ENCODE assay signal across 26 cellular contexts in the genomic region with DNA sequence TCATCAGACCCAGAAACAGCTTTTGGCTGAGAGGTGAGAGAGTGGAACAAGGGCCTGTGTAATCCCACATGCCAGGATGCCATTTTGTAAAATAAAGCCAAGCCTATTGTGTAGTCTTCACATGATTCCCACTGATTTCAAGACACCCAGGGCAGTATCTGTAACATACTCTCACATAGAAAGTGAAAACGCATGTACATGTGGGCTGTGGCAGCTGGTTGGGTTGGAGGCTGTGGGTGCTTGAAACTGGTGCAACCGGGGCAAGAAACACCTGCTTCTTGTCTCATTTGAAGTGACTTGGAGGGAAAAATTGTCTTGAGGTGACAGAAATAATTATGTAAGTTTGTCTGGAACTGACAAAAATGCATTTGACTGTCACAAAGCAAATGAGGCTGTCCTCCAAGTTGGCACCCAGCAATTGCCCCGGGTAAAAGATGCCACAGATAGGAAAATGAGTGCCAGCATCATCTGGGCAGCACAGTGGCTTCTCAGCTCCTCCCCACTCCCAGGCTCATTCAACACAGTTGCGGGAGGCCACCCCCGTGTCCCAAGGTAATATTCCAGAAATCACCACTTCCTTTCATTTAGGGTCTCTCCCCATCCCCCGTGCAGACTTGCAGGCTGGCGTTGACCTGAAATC.
DNase-seq lines count a peak whose midpoint lies in the region; ATAC-seq and TF ChIP-seq lines count a peak whose summit lies in the region.
"Had no signal": no experiment of that assay in that cellular context is flagged by ENCODE, and none has a peak within 500 bp of the region (broad histone marks: within the 10 kb centered on the region; RNA-seq: fewer than 3 reads in every experiment).

No MANE protein-coding gene starts in this region.

- H3K27me3 ChIP-seq in mesenchymal stem cell (ENCODE audit: control insufficient read depth in 1 of 2, insufficient read depth in 1 of 2, low read length in 2 of 2), result peaks cover 5 to 6% of the 10 kb centered on the region in 2 experiments
- H3K27me3 ChIP-seq: suprapubic skin had no signal

- no peak overlapping the region for H2AK5ac ChIP-seq in mesenchymal stem cell (ENCODE audit: low read length, severe bottlenecking)

- in situ Hi-C loops in GM13977 (cut with MboI; ENCODE audit: low pct_unique_long_range_greater_than_20kb, low sequenced_read_pairs, unreplicated experiment), result no loop called here

- no peak overlapping the region for H2BK12ac ChIP-seq in mesenchymal stem cell (ENCODE audit: low read length in 2 of 2)

- H3K36me3 Mint-ChIP-seq in activated T-cell treated with anti-CD3 and anti-CD28 coated beads, Interleukin-2, amount 50 U/mL, for 4 hours (ENCODE audit: insufficient read depth), result no peaks in the 10 kb centered on the region
- no peaks in the 10 kb centered on the region for H3K36me3 Mint-ChIP-seq in activated T-cell treated with anti-CD3 and anti-CD28 coated beads, Interleukin-2, amount 50 U/mL, for 24 hours (ENCODE audit: low read depth)
- no peaks in the 10 kb centered on the region for H3K36me3 Mint-ChIP-seq in activated naive CD8-positive, alpha-beta T cell treated with anti-CD3 and anti-CD28 coated beads, Interleukin-2, amount 50 U/mL, for 24 hours (ENCODE audit: low read depth)
- H3K36me3 Mint-ChIP-seq: activated naive CD4-positive, alpha-beta T cell treated with anti-CD3 and anti-CD28 coated beads, Interleukin-2, amount 50 U/mL, for 24 hours; CD8-positive, alpha-beta memory T cell; IgD-negative memory B cell; naive thymus-derived CD8-positive, alpha-beta T cell had no signal

- peak; percentile 34 to 48 for ATAC-seq in activated T-cell treated with anti-CD3 and anti-CD28 coated beads, Interleukin-2, amount 50 U/mL, for 4 hours
- peak; percentile 75 for ATAC-seq in GM19025 (IDR thresholded peaks at IDR 0.05; ENCODE audit: low read depth, unreplicated experiment)
- ATAC-seq in HG02973 (IDR thresholded peaks at IDR 0.05; ENCODE audit: unreplicated experiment), result peak; percentile 76
- ATAC-seq in activated naive CD8-positive, alpha-beta T cell treated with anti-CD3 and anti-CD28 coated beads, Interleukin-2, amount 50 U/mL, for 24 hours, result peak; percentile 56
- ATAC-seq: A549; gastroesophageal sphincter; naive thymus-derived CD8-positive, alpha-beta T cell; Right ventricle myocardium inferior had no signal

- H4K91ac ChIP-seq in mesenchymal stem cell (ENCODE audit: low read length), result no peak overlapping the region

- H3K4me3 ChIP-seq in mesenchymal stem cell (ENCODE audit: insufficient read depth in 1 of 2, low read depth in 1 of 2, low read length in 2 of 2), result no peak overlapping the region
- H3K4me3 ChIP-seq: A549, gastroesophageal sphincter, left ventricle myocardium inferior, skin epidermis, suprapubic skin had no signal

- TF ChIP-seq CTCF in GM13977 (IDR thresholded peaks at IDR 0.05; ENCODE audit: extremely low read depth, insufficient read depth, missing control alignments) (no peak), GM10266 (IDR thresholded peaks at IDR 0.05; ENCODE audit: control insufficient read depth, insufficient read depth, low read depth, missing control alignments) (no peak)

- H2BK5ac ChIP-seq in mesenchymal stem cell (ENCODE audit: low read depth, low read length, poor library complexity, severe bottlenecking), result no peak overlapping the region

- H3K23ac ChIP-seq in mesenchymal stem cell (ENCODE audit: low read length in 2 of 2), result no peak overlapping the region

- no peaks in the 10 kb centered on the region for H3K4me1 ChIP-seq in mesenchymal stem cell (ENCODE audit: control insufficient read depth, insufficient read depth, low read depth, low read length)
- H3K4me1 ChIP-seq: A549 had no signal

- no peaks in the 10 kb centered on the region for H3K9me3 ChIP-seq in mesenchymal stem cell (ENCODE audit: control insufficient read depth, low read length)
- H3K9me3 ChIP-seq: A549, gastroesophageal sphincter, left ventricle myocardium inferior, suprapubic skin had no signal

- H3K18ac ChIP-seq in mesenchymal stem cell (ENCODE audit: low read depth in 1 of 2, low read length in 2 of 2), result no peak overlapping the region

- H3K9ac ChIP-seq in mesenchymal stem cell (ENCODE audit: low read length), result no peak overlapping the region

- H3K4me2 ChIP-seq in mesenchymal stem cell (ENCODE audit: low read length, poor library complexity, severe bottlenecking), result no peak overlapping the region
- H3K4me2 ChIP-seq: A549 had no signal

- DNase-seq in activated T-cell treated with anti-CD3 and anti-CD28 coated beads, Interleukin-2, amount 50 U/mL, for 4 hours, result no peak
- DNase-seq in activated T-cell treated with anti-CD3 and anti-CD28 coated beads, Interleukin-2, amount 50 U/mL, for 24 hours, result no peak
- DNase-seq in activated naive CD8-positive, alpha-beta T cell treated with anti-CD3 and anti-CD28 coated beads, Interleukin-2, amount 50 U/mL, for 24 hours, result no peak
- DNase-seq in GM13977 (ENCODE audit: low spot score) (no peak), GM10266 (ENCODE audit: extremely low spot score) (no peak), mesenchymal stem cell (no peak)
- DNase-seq: CD8-positive, alpha-beta memory T cell; central memory CD4-positive, alpha-beta T cell; GF-D8; left ventricle myocardium inferior; naive thymus-derived CD8-positive, alpha-beta T cell; NCI-H1417; NCI-H2081; NCI-H446 had no signal

- no peak overlapping the region for H3K14ac ChIP-seq in mesenchymal stem cell (ENCODE audit: low read length in 2 of 2)

- 91% methylated on average over 5 of the region's 7 CpGs for WGBS in mesenchymal stem cell

- H3K9me3 Mint-ChIP-seq in activated T-cell treated with anti-CD3 and anti-CD28 coated beads, Interleukin-2, amount 50 U/mL, for 4 hours, result no peaks in the 10 kb centered on the region
- no peaks in the 10 kb centered on the region for H3K9me3 Mint-ChIP-seq in activated T-cell treated with anti-CD3 and anti-CD28 coated beads, Interleukin-2, amount 50 U/mL, for 24 hours
- H3K9me3 Mint-ChIP-seq in activated naive CD8-positive, alpha-beta T cell treated with anti-CD3 and anti-CD28 coated beads, Interleukin-2, amount 50 U/mL, for 24 hours, result no peaks in the 10 kb centered on the region
- H3K9me3 Mint-ChIP-seq: activated naive CD4-positive, alpha-beta T cell treated with anti-CD3 and anti-CD28 coated beads, Interleukin-2, amount 50 U/mL, for 24 hours; CD8-positive, alpha-beta memory T cell; dendritic cell treated with granulocyte-macrophage colony-stimulating factor and Interleukin-4, amounts not matched to agents 40 ng/mL and 50 ng/mL, for 4 days; IgD-negative memory B cell; naive thymus-derived CD8-positive, alpha-beta T cell; T-helper 2 cell treated with Interferon-gamma antibody and Interleukin-4, amounts not matched to agents 5 μg/mL and 100 μg/mL, for 36 hours had no signal

- H3K36me3 ChIP-seq in mesenchymal stem cell (ENCODE audit: control insufficient read depth in 1 of 2, insufficient read depth in 2 of 2, low read depth in 1 of 2, low read length in 2 of 2), result no peaks in the 10 kb centered on the region
- H3K36me3 ChIP-seq: gastroesophageal sphincter, left ventricle myocardium inferior, suprapubic skin had no signal

- no peaks in the 10 kb centered on the region for H3K79me1 ChIP-seq in mesenchymal stem cell (replicated peaks; ENCODE audit: low read length, poor library complexity, severe bottlenecking)

- no peak overlapping the region for H2BK120ac ChIP-seq in mesenchymal stem cell (ENCODE audit: low read depth, low read length)

- no peak overlapping the region for H2BK15ac ChIP-seq in mesenchymal stem cell (ENCODE audit: low read depth, poor library complexity, severe bottlenecking)

- H3K4me1 Mint-ChIP-seq in activated T-cell treated with anti-CD3 and anti-CD28 coated beads, Interleukin-2, amount 50 U/mL, for 4 hours (ENCODE audit: low read depth), result no peaks in the 10 kb centered on the region
- no peaks in the 10 kb centered on the region for H3K4me1 Mint-ChIP-seq in activated T-cell treated with anti-CD3 and anti-CD28 coated beads, Interleukin-2, amount 50 U/mL, for 24 hours (ENCODE audit: low read depth)
- H3K4me1 Mint-ChIP-seq in activated naive CD8-positive, alpha-beta T cell treated with anti-CD3 and anti-CD28 coated beads, Interleukin-2, amount 50 U/mL, for 24 hours, result no peaks in the 10 kb centered on the region
- H3K4me1 Mint-ChIP-seq: activated naive CD4-positive, alpha-beta T cell treated with anti-CD3 and anti-CD28 coated beads, Interleukin-2, amount 50 U/mL, for 24 hours; CD8-positive, alpha-beta memory T cell; IgD-negative memory B cell; naive thymus-derived CD8-positive, alpha-beta T cell had no signal

- H2AFZ ChIP-seq in mesenchymal stem cell (ENCODE audit: low read depth, low read length), result no peak overlapping the region

- no peak overlapping the region for H3K4me3 Mint-ChIP-seq in activated T-cell treated with anti-CD3 and anti-CD28 coated beads, Interleukin-2, amount 50 U/mL, for 4 hours
- no peak overlapping the region for H3K4me3 Mint-ChIP-seq in activated T-cell treated with anti-CD3 and anti-CD28 coated beads, Interleukin-2, amount 50 U/mL, for 24 hours
- H3K4me3 Mint-ChIP-seq in activated naive CD8-positive, alpha-beta T cell treated with anti-CD3 and anti-CD28 coated beads, Interleukin-2, amount 50 U/mL, for 24 hours, result no peak overlapping the region
- H3K4me3 Mint-ChIP-seq: activated naive CD4-positive, alpha-beta T cell treated with anti-CD3 and anti-CD28 coated beads, Interleukin-2, amount 50 U/mL, for 24 hours; CD8-positive, alpha-beta memory T cell; dendritic cell treated with granulocyte-macrophage colony-stimulating factor and Interleukin-4, amounts not matched to agents 40 ng/mL and 50 ng/mL, for 4 days; IgD-negative memory B cell; naive thymus-derived CD8-positive, alpha-beta T cell; T-helper 2 cell treated with Interferon-gamma antibody and Interleukin-4, amounts not matched to agents 5 μg/mL and 100 μg/mL, for 36 hours had no signal

- H4K8ac ChIP-seq in mesenchymal stem cell (ENCODE audit: low read length), result no peak overlapping the region

- H3K27me3 Mint-ChIP-seq in activated T-cell treated with anti-CD3 and anti-CD28 coated beads, Interleukin-2, amount 50 U/mL, for 4 hours (ENCODE audit: low read depth), result peaks cover 12% of the 10 kb centered on the region
- H3K27me3 Mint-ChIP-seq in activated T-cell treated with anti-CD3 and anti-CD28 coated beads, Interleukin-2, amount 50 U/mL, for 24 hours, result peaks cover 12% of the 10 kb centered on the region
- H3K27me3 Mint-ChIP-seq in activated naive CD8-positive, alpha-beta T cell treated with anti-CD3 and anti-CD28 coated beads, Interleukin-2, amount 50 U/mL, for 24 hours, result peaks cover 23% of the 10 kb centered on the region
- H3K27me3 Mint-ChIP-seq: dendritic cell treated with granulocyte-macrophage colony-stimulating factor and Interleukin-4, amounts not matched to agents 40 ng/mL and 50 ng/mL, for 4 days had no signal

- H3K27ac Mint-ChIP-seq in activated T-cell treated with anti-CD3 and anti-CD28 coated beads, Interleukin-2, amount 50 U/mL, for 24 hours, result no peak overlapping the region
- no peak overlapping the region for H3K27ac Mint-ChIP-seq in activated naive CD8-positive, alpha-beta T cell treated with anti-CD3 and anti-CD28 coated beads, Interleukin-2, amount 50 U/mL, for 24 hours
- H3K27ac Mint-ChIP-seq: activated naive CD4-positive, alpha-beta T cell treated with anti-CD3 and anti-CD28 coated beads, Interleukin-2, amount 50 U/mL, for 24 hours; CD8-positive, alpha-beta memory T cell; dendritic cell treated with granulocyte-macrophage colony-stimulating factor and Interleukin-4, amounts not matched to agents 40 ng/mL and 50 ng/mL, for 4 days; IgD-negative memory B cell; naive thymus-derived CD8-positive, alpha-beta T cell; T-helper 2 cell treated with Interferon-gamma antibody and Interleukin-4, amounts not matched to agents 5 μg/mL and 100 μg/mL, for 36 hours had no signal

- H3K27ac ChIP-seq in mesenchymal stem cell (ENCODE audit: low read length, poor library complexity, severe bottlenecking), result no peak overlapping the region
- H3K27ac ChIP-seq: A549, gastroesophageal sphincter, left ventricle myocardium inferior, skin epidermis, suprapubic skin, VCaP had no signal

- H3K4ac ChIP-seq in mesenchymal stem cell (ENCODE audit: low read depth in 1 of 2, low read length in 2 of 2), result no peak overlapping the region
